23 cellular contexts compared by ENCODE assay signal in genomic region chr4:143728171-143728570, GRCh38. TPM values are rescaled to one million over a fixed set of nuclear protein-coding genes. Genes with fewer than 3 reads are reported as not detected.
DNase-seq lines count a peak whose midpoint lies in the region; ATAC-seq, FAIRE-seq and TF ChIP-seq lines count a peak whose summit lies in the region.
"Had no signal": no experiment of that assay in that cellular context is flagged by ENCODE, and none has a peak within 500 bp of the region (broad histone marks: within the 10 kb centered on the region; RNA-seq: fewer than 3 reads in every experiment).

No MANE protein-coding gene starts in this region.

- no peak overlapping the region for H3K14ac ChIP-seq in IMR-90 (replicated peaks; ENCODE audit: low read depth, low read length)

- no peaks in the 10 kb centered on the region for H3K4me1 Mint-ChIP-seq in activated naive CD4-positive, alpha-beta T cell treated with anti-CD3 and anti-CD28 coated beads for 36 hours (ENCODE audit: low read depth)
- H3K4me1 Mint-ChIP-seq: central memory CD8-positive, alpha-beta T cell; memory B cell; stimulated activated naive CD8-positive, alpha-beta T cell treated with anti-CD3 and anti-CD28 coated beads, Interleukin-15, amount 100 ng/mL, for 72 hours had no signal

- no TSS peak for BruUV-seq in IMR-90 (replicated peaks; lab: Mats Ljungman, UMichigan)

- POLR2A ChIA-PET in IMR-90 (lab: Charles Lee; ENCODE audit: unreplicated experiment): no interaction called here

- H2AFZ ChIP-seq in IMR-90 (replicated peaks; ENCODE audit: low read length, poor library complexity): no peak overlapping the region

- no peaks in the 10 kb centered on the region for H3K9me3 ChIP-seq in IMR-90 (ENCODE audit: control insufficient read depth, insufficient read depth, low read length)
- H3K9me3 ChIP-seq: neutrophil, transverse colon had no signal

- no peak overlapping the region for H4K8ac ChIP-seq in IMR-90 (ENCODE audit: low read depth in 2 of 2, low read length in 2 of 2)

- H3K36me3 ChIP-seq in IMR-90 (ENCODE audit: control insufficient read depth, insufficient read depth, low read length): no peaks in the 10 kb centered on the region
- H3K36me3 ChIP-seq: neutrophil, transverse colon had no signal

- no peak overlapping the region for H2BK15ac ChIP-seq in IMR-90 (ENCODE audit: low read depth, low read length)

- no peaks in the 10 kb centered on the region for H3K36me3 Mint-ChIP-seq in activated naive CD4-positive, alpha-beta T cell treated with anti-CD3 and anti-CD28 coated beads for 36 hours (ENCODE audit: low read depth)
- H3K36me3 Mint-ChIP-seq: activated CD4-positive, alpha-beta memory T cell treated with anti-CD3 and anti-CD28 coated beads for 36 hours; memory B cell had no signal

- H3K27ac Mint-ChIP-seq in activated naive CD4-positive, alpha-beta T cell treated with anti-CD3 and anti-CD28 coated beads for 36 hours: no peak overlapping the region
- H3K27ac Mint-ChIP-seq: activated CD4-positive, alpha-beta memory T cell treated with anti-CD3 and anti-CD28 coated beads for 36 hours; memory B cell; stimulated activated naive CD8-positive, alpha-beta T cell treated with anti-CD3 and anti-CD28 coated beads, Interleukin-15, amount 100 ng/mL, for 72 hours had no signal

- no peaks in the 10 kb centered on the region for H3K79me1 ChIP-seq in IMR-90 (ENCODE audit: low read depth in 1 of 2, low read length in 2 of 2)

- in situ Hi-C loops in IMR-90 (cut with MboI; ENCODE audit: low sequenced_read_pairs): no loop called here

- no peak for FAIRE-seq in frontal cortex (lab: Jason Lieb, UNC)

- no peaks in the 10 kb centered on the region for H3K27me3 Mint-ChIP-seq in activated naive CD4-positive, alpha-beta T cell treated with anti-CD3 and anti-CD28 coated beads for 36 hours (ENCODE audit: low read depth)
- H3K27me3 Mint-ChIP-seq: activated CD4-positive, alpha-beta memory T cell treated with anti-CD3 and anti-CD28 coated beads for 36 hours; central memory CD8-positive, alpha-beta T cell; stimulated activated naive CD8-positive, alpha-beta T cell treated with anti-CD3 and anti-CD28 coated beads, Interleukin-15, amount 100 ng/mL, for 72 hours had no signal

- no peak overlapping the region for H3K9ac ChIP-seq in IMR-90 (ENCODE audit: low read depth, low read length)

- H3K4me3 Mint-ChIP-seq in activated naive CD4-positive, alpha-beta T cell treated with anti-CD3 and anti-CD28 coated beads for 36 hours: no peak overlapping the region
- H3K4me3 Mint-ChIP-seq: activated CD4-positive, alpha-beta memory T cell treated with anti-CD3 and anti-CD28 coated beads for 36 hours; central memory CD8-positive, alpha-beta T cell; memory B cell; stimulated activated naive CD8-positive, alpha-beta T cell treated with anti-CD3 and anti-CD28 coated beads, Interleukin-15, amount 100 ng/mL, for 72 hours had no signal

- no peaks in the 10 kb centered on the region for H4K20me1 ChIP-seq in IMR-90 (ENCODE audit: insufficient read depth, low read length)

- H2BK20ac ChIP-seq in IMR-90 (ENCODE audit: low read depth, low read length): no peak overlapping the region

- 13% methylated on average over 1 of the region's 3 CpGs; no CpG with 5 or more reads in 1 of the 2 experiments for WGBS in IMR-90 (ENCODE audit: extremely low coverage in 2 of 2, insufficient read length in 1 of 2), 2 experiments

- CTCF ChIA-PET in IMR-90 (lab: Yijun Ruan, JAX): no interaction called here
- CTCF ChIA-PET in activated naive CD4-positive, alpha-beta T cell treated with anti-CD3 and anti-CD28 coated beads for 36 hours (lab: Charles Lee): no interaction called here

- H3K9me3 Mint-ChIP-seq in activated naive CD4-positive, alpha-beta T cell treated with anti-CD3 and anti-CD28 coated beads for 36 hours: no peaks in the 10 kb centered on the region
- H3K9me3 Mint-ChIP-seq: activated CD4-positive, alpha-beta memory T cell treated with anti-CD3 and anti-CD28 coated beads for 36 hours had no signal

- H3K56ac ChIP-seq in IMR-90 (ENCODE audit: extremely low read depth, insufficient read depth, low read length): no peak overlapping the region

- H2AK9ac ChIP-seq in IMR-90 (replicated peaks; ENCODE audit: low read depth, low read length, poor library complexity): no peak overlapping the region

- H3K4me2 ChIP-seq in IMR-90 (ENCODE audit: low read depth, low read length): no peak overlapping the region

- no peak overlapping the region for H2BK5ac ChIP-seq in IMR-90 (ENCODE audit: low read depth, low read length, poor library complexity, severe bottlenecking)

- no peak overlapping the region for H3K18ac ChIP-seq in IMR-90 (ENCODE audit: low read depth, low read length)

- TF ChIP-seq POLR2A in IMR-90 (IDR thresholded peaks at IDR 0.05; ENCODE audit: low read depth, low read length): no peak

- TF ChIP-seq RAD21 in IMR-90 (IDR thresholded peaks at IDR 0.05; ENCODE audit: low read length): no peak

- no peak overlapping the region for H3K27ac ChIP-seq in IMR-90 (ENCODE audit: insufficient read depth, low read length)
- H3K27ac ChIP-seq: neutrophil, transverse colon had no signal

- ATAC-seq in IMR-90 (ENCODE audit: low read depth) (0 out of 2 replicates have a peak, but pooled peaks have one; percentile 17), GM18868 (IDR thresholded peaks at IDR 0.05; ENCODE audit: unreplicated experiment) (no peak)
- ATAC-seq: Right ventricle myocardium inferior; stimulated activated naive CD8-positive, alpha-beta T cell treated with anti-CD3 and anti-CD28 coated beads, Interleukin-15, amount 100 ng/mL, for 72 hours had no signal

- no peaks in the 10 kb centered on the region for H3K9me1 ChIP-seq in IMR-90 (ENCODE audit: insufficient read depth, low read length)

- no peak overlapping the region for H2BK120ac ChIP-seq in IMR-90 (ENCODE audit: low read depth, low read length)

- no peak overlapping the region for H2AK5ac ChIP-seq in IMR-90 (ENCODE audit: low read depth, low read length)

- H3K4me1 ChIP-seq in IMR-90 (ENCODE audit: control insufficient read depth, insufficient read depth, low read length): no peaks in the 10 kb centered on the region
- H3K4me1 ChIP-seq: transverse colon had no signal

- intact Hi-C loops in IMR-90 (cut with micrococcal nuclease): no loop called here
- intact Hi-C loops in activated naive CD4-positive, alpha-beta T cell treated with anti-CD3 and anti-CD28 coated beads for 36 hours (cut with micrococcal nuclease): no loop called here

- H3K27me3 ChIP-seq in IMR-90 (ENCODE audit: control insufficient read depth, insufficient read depth, low read length): no peaks in the 10 kb centered on the region
- H3K27me3 ChIP-seq: neutrophil, transverse colon had no signal

- DNase-seq in AG08395 (ENCODE audit: low spot score) (peak; percentile 35), IMR-90 (peak; percentile 0), dedifferentiated amniotic fluid mesenchymal stem cell (ENCODE audit: extremely low spot score) (peak; percentile 62), kidney glomerular epithelial cell (lab: John Stamatoyannopoulos, UW) (peak; percentile 13), frontal cortex (ENCODE audit: low spot score in 2 of 2) (no peak), NCI-H2171 treated with DMSO at 0.1 percent for 48 hours (lab: John Stamatoyannopoulos, UW) (no peak)
- DNase-seq in activated naive CD4-positive, alpha-beta T cell treated with anti-CD3 and anti-CD28 coated beads for 36 hours: no peak
- DNase-seq: ACHN; activated CD4-positive, alpha-beta memory T cell treated with anti-CD3 and anti-CD28 coated beads for 36 hours; activated gamma-delta T cell; erythroblast; NCI-H1105; NCI-H2081; NCI-H446; stimulated activated naive CD8-positive, alpha-beta T cell treated with anti-CD3 and anti-CD28 coated beads, Interleukin-15, amount 100 ng/mL, for 72 hours; transverse colon had no signal

- dilution Hi-C loops in IMR-90 (cut with HindIII; ENCODE audit: low sequenced_read_pairs, unreplicated experiment): no loop called here

- H3K4ac ChIP-seq in IMR-90 (ENCODE audit: low read depth, low read length): no peak overlapping the region

- no peak for TF ChIP-seq CTCF in IMR-90 (conservative IDR thresholded peaks at IDR 0.05; ENCODE audit: low read depth, low read length)

- no peak overlapping the region for H4K5ac ChIP-seq in IMR-90 (ENCODE audit: low read depth, low read length)

- no peak overlapping the region for H3K23ac ChIP-seq in IMR-90 (ENCODE audit: low read depth, low read length)

- H4K91ac ChIP-seq in IMR-90 (ENCODE audit: insufficient read depth, low read depth, low read length): no peak overlapping the region

- H3K4me3 ChIP-seq in IMR-90 (ENCODE audit: insufficient read depth, low read depth, low read length): no peak overlapping the region
- H3K4me3 ChIP-seq: transverse colon had no signal

TF ChIP-seq in IMR-90, 13 proteins besides CTCF, POLR2A, EP300 and RAD21 (continues in another document):
- TF ChIP-seq MXI1 (IDR thresholded peaks at IDR 0.05; ENCODE audit: borderline replicate concordance, low read depth, low read length) (no peak), RCOR1 (IDR thresholded peaks at IDR 0.05; ENCODE audit: insufficient replicate concordance, low read length) (no peak), USF2 (IDR thresholded peaks at IDR 0.05; ENCODE audit: low read depth, low read length) (no peak), MAFK (IDR thresholded peaks at IDR 0.05; ENCODE audit: low read depth, low read length) (no peak), CHD1 (IDR thresholded peaks at IDR 0.05; ENCODE audit: low read depth, low read length) (no peak), SMC3 (IDR thresholded peaks at IDR 0.05; ENCODE audit: low read depth, low read length) (no peak), BHLHE40 (IDR thresholded peaks at IDR 0.05; ENCODE audit: low read depth, low read length) (no peak), RFX5 (IDR thresholded peaks at IDR 0.05; ENCODE audit: low read depth, low read length) (no peak), FOS (IDR thresholded peaks at IDR 0.05; ENCODE audit: low read depth, low read length) (no peak), MAZ (IDR thresholded peaks at IDR 0.05; ENCODE audit: borderline replicate concordance, low read depth, low read length) (no peak)

RNA-seq across cellular contexts. Expression of gene FREM3, which starts 27.7 kb away (rescaled TPM):
- total RNA-seq in IMR-90 (2012; rRNA removed) (not detected in 2 replicates), frontal cortex (under 0.01 TPM)
- not detected in 2 replicates for polyA plus RNA-seq in IMR-90 (2012; rRNA removed)
- polyA plus RNA-seq in IMR-90 (2012; cell fraction: cytosol; rRNA removed): not detected in 2 replicates
- polyA plus RNA-seq in IMR-90 (2012; cell fraction: nucleus; rRNA removed; ENCODE audit: low replicate concordance): not detected in 2 replicates
- total RNA-seq in activated naive CD4-positive, alpha-beta T cell treated with anti-CD3 and anti-CD28 coated beads for 36 hours: not detected
- total RNA-seq: activated CD4-positive, alpha-beta memory T cell treated with anti-CD3 and anti-CD28 coated beads for 36 hours; G401; renal cortical epithelial cell; Right ventricle myocardium inferior; transverse colon had no signal

Comparison
In these comparisons a context has a peak if more than half of its experiments do, and no peak if none do; other contexts are left out.
1. DNase-seq: peak in AG08395 (single experiment), IMR-90 (single experiment), dedifferentiated amniotic fluid mesenchymal stem cell (single experiment) and kidney glomerular epithelial cell (single experiment); none in frontal cortex (0 of 2), activated naive CD4-positive, alpha-beta T cell treated with anti-CD3 and anti-CD28 coated beads for 36 hours (single experiment) and NCI-H2171 treated with DMSO at 0.1 percent for 48 hours (single experiment).